In genomic region chr17:1108560-1108809, GRCh38 we compare ENCODE assay signal across 8 cellular contexts.
DNase-seq lines count a peak whose midpoint lies in the region; ATAC-seq, FAIRE-seq and TF ChIP-seq lines count a peak whose summit lies in the region.

No MANE protein-coding gene starts in this region.

- FAIRE-seq in astrocyte (lab: Jason Lieb, UNC) (no peak), keratinocyte (lab: Jason Lieb, UNC) (no peak)

- peaks cover 20% of the 10 kb centered on the region for H3K4me1 Mint-ChIP-seq in astrocyte (ENCODE audit: low read depth, unreplicated experiment)

- dilution Hi-C loops in keratinocyte (cut with MboI; ENCODE audit: extremely low pct_ligation_motif_present, low sequenced_read_pairs): no loop called here

- H3K36me3 ChIP-seq in BJ (ENCODE audit: control insufficient read depth, insufficient read depth, low read length): peaks cover 1% of the 10 kb centered on the region; the same call in 1 of the 2 replicates
- no peaks in the 10 kb centered on the region for H3K36me3 ChIP-seq in astrocyte (ENCODE audit: insufficient read depth, low read length)
- H3K36me3 ChIP-seq in keratinocyte (ENCODE audit: control insufficient read depth in 2 of 2, extremely low read depth in 1 of 2, insufficient read depth in 2 of 2, low read length in 2 of 2): no peaks in the 10 kb centered on the region

- H3K4me2 ChIP-seq in astrocyte (ENCODE audit: low read length) (peak overlapping the region; percentile 90), keratinocyte (ENCODE audit: control insufficient read depth, extremely low read depth, insufficient read depth, low read depth, low read length) (peak overlapping the region; percentile 97)

- H3K27me3 ChIP-seq in BJ (ENCODE audit: control insufficient read depth, insufficient read depth, low read length): no peaks in the 10 kb centered on the region
- no peaks in the 10 kb centered on the region for H3K27me3 ChIP-seq in astrocyte (ENCODE audit: insufficient read depth, low read length)
- H3K27me3 ChIP-seq in keratinocyte (ENCODE audit: control insufficient read depth, extremely low read depth, insufficient read depth, low read length): no peaks in the 10 kb centered on the region

- H3K9ac ChIP-seq in astrocyte (ENCODE audit: low read length) (peak overlapping the region; percentile 68), keratinocyte (ENCODE audit: control insufficient read depth, extremely low read depth, insufficient read depth, low read length) (peak overlapping the region; percentile 73)

- H3K9me1 ChIP-seq in keratinocyte (ENCODE audit: control insufficient read depth, extremely low read depth, insufficient read depth, low read length): no peaks in the 10 kb centered on the region

- no peak overlapping the region for H3K27ac Mint-ChIP-seq in astrocyte (ENCODE audit: unreplicated experiment)

- H3K9me3 Mint-ChIP-seq in astrocyte (ENCODE audit: unreplicated experiment): no peaks in the 10 kb centered on the region

- H3K4me3 Mint-ChIP-seq in astrocyte (ENCODE audit: unreplicated experiment): peak overlapping the region; percentile 81

- CTCF ChIA-PET in BJ (lab: Yijun Ruan, JAX): interaction anchor here (1.3 to 1.6 kb wide), 2 partner anchors 12 to 14 kb away, joined by 4 to 5 read pairs; no protein-coding TSS in a partner anchor

- peaks cover 5% of the 10 kb centered on the region for H3K36me3 Mint-ChIP-seq in astrocyte (ENCODE audit: low read depth, unreplicated experiment)

- H3K4me3 ChIP-seq in BJ (ENCODE audit: low read depth, low read length): peak overlapping the region; percentile 71
- H3K4me3 ChIP-seq in astrocyte (ENCODE audit: insufficient read depth, low read depth, low read length): peak overlapping the region; percentile 66
- H3K4me3 ChIP-seq in keratinocyte (ENCODE audit: control insufficient read depth in 2 of 3, extremely low read depth in 1 of 3, insufficient read depth in 2 of 3, low read depth in 1 of 3, low read length in 3 of 3): peak overlapping the region; percentile 54 to 79 (median 71)

- H2AFZ ChIP-seq in astrocyte (ENCODE audit: low read depth, low read length) (peak overlapping the region; percentile 91), keratinocyte (ENCODE audit: control insufficient read depth, low read length) (peak overlapping the region; percentile 83)

- no peak for TF ChIP-seq CTCF in BJ (IDR thresholded peaks at IDR 0.05; ENCODE audit: insufficient read depth, low read depth, low read length)
- TF ChIP-seq CTCF in astrocyte (IDR thresholded peaks at IDR 0.05; ENCODE audit: insufficient read depth, low read depth, low read length): no peak
- no peak for TF ChIP-seq CTCF in keratinocyte (optimal IDR thresholded peaks at IDR 0.05 in 1 of 3, IDR thresholded peaks at IDR 0.05 in 1 of 3, conservative IDR thresholded peaks at IDR 0.05 in 1 of 3; ENCODE audit: extremely low read depth in 1 of 3, insufficient read depth in 2 of 3, low read length in 3 of 3)

- DNase-seq in BJ (ENCODE audit: low read depth): no peak
- no peak for DNase-seq in astrocyte (ENCODE audit: low read depth)
- DNase-seq in keratinocyte (ENCODE audit: low read depth, low spot score): no peak
- DNase-seq in stimulated activated CD4-positive, alpha-beta T cell treated with anti-CD3 and anti-CD28 coated beads, Interleukin-4, amount 100 ng/mL, for 1 hour: no peak
- no peak for DNase-seq in MV-4-11 (lab: John Stamatoyannopoulos, UW)

- peaks cover 42% of the 10 kb centered on the region for H4K20me1 ChIP-seq in astrocyte (ENCODE audit: insufficient read depth, low read length)
- H4K20me1 ChIP-seq in keratinocyte (ENCODE audit: control insufficient read depth, extremely low read depth, insufficient read depth, low read length): no peaks in the 10 kb centered on the region

- ATAC-seq in HG03354 (IDR thresholded peaks at IDR 0.05; ENCODE audit: poor library complexity, severe bottlenecking, unreplicated experiment): peak; percentile 28
- no peak for ATAC-seq in HG03039 (IDR thresholded peaks at IDR 0.05; ENCODE audit: unreplicated experiment)

- POLR2A ChIA-PET in BJ (lab: Charles Lee): no interaction called here

- H3K4me1 ChIP-seq in astrocyte (ENCODE audit: insufficient read depth, low read length): peaks cover 37% of the 10 kb centered on the region
- H3K4me1 ChIP-seq in keratinocyte (ENCODE audit: control insufficient read depth, extremely low read depth, insufficient read depth, low read length): peaks cover 34% of the 10 kb centered on the region

- H3K79me2 ChIP-seq in astrocyte (ENCODE audit: insufficient read depth, low read length): peaks cover 63% of the 10 kb centered on the region
- H3K79me2 ChIP-seq in keratinocyte (ENCODE audit: control insufficient read depth, insufficient read depth, low read length): no peaks in the 10 kb centered on the region

- no peaks in the 10 kb centered on the region for H3K27me3 Mint-ChIP-seq in astrocyte (ENCODE audit: low read depth, unreplicated experiment)

- H3K9me3 ChIP-seq in astrocyte (ENCODE audit: insufficient read depth, low read depth, low read length): no peaks in the 10 kb centered on the region
- no peaks in the 10 kb centered on the region for H3K9me3 ChIP-seq in keratinocyte (ENCODE audit: control insufficient read depth, low read depth, low read length)

- H3K27ac ChIP-seq in astrocyte (ENCODE audit: low read depth, low read length) (peak overlapping the region; percentile 53), keratinocyte (ENCODE audit: control insufficient read depth, insufficient read depth, low read length) (no peak overlapping the region), temporal lobe (ENCODE audit: low read depth, low read length) (peak overlapping the region; percentile 68)
